ENCODE assay signal across 9 cellular contexts in genomic region chr2:29699045-29699444, GRCh38.
"Had no signal": no experiment of that assay in that cellular context is flagged by ENCODE, and none has a peak within 500 bp of the region (broad histone marks: within the 10 kb centered on the region; RNA-seq: fewer than 3 reads in every experiment).

No MANE protein-coding gene starts in this region.

- H3K27ac ChIP-seq: HL-60, KMS-11 had no signal

- H3K27ac Mint-ChIP-seq: HFFc6, IgD-negative memory B cell had no signal

- H3K36me3 ChIP-seq: HAP-1 had no signal

- H3K9me3 ChIP-seq: HAP-1 had no signal

- H3K9me3 Mint-ChIP-seq: HFFc6 had no signal

- H3K9ac ChIP-seq: KMS-11 had no signal

- H3K4me3 Mint-ChIP-seq: HFFc6, IgD-negative memory B cell had no signal

- H3K4me1 Mint-ChIP-seq: IgD-negative memory B cell had no signal

- H3K36me3 Mint-ChIP-seq: IgD-negative memory B cell had no signal

- H3K4me2 ChIP-seq: KMS-11 had no signal

- ATAC-seq: HCT116, HepG2 had no signal

- DNase-seq: GOT3, HFFc6, KBM-7 had no signal

- H3K4me3 ChIP-seq: HAP-1 had no signal

- H3K4me1 ChIP-seq: HAP-1 had no signal
